8 cellular contexts compared by ENCODE assay signal in genomic region chr18:1006965-1007364, GRCh38.
"Had no signal": no experiment of that assay in that cellular context is flagged by ENCODE, and none has a peak within 500 bp of the region (broad histone marks: within the 10 kb centered on the region; RNA-seq: fewer than 3 reads in every experiment).

No MANE protein-coding gene starts in this region.

- DNase-seq: GDM1, GF-D8 had no signal

- ATAC-seq: GM12878 had no signal

- H3K4me3 ChIP-seq: GM12878 had no signal

- FAIRE-seq: G401.6, GM12878, GM12891, GM12892, GM18507, GM19239 had no signal
